1 cellular context compared by ENCODE assay signal in the genomic region with DNA sequence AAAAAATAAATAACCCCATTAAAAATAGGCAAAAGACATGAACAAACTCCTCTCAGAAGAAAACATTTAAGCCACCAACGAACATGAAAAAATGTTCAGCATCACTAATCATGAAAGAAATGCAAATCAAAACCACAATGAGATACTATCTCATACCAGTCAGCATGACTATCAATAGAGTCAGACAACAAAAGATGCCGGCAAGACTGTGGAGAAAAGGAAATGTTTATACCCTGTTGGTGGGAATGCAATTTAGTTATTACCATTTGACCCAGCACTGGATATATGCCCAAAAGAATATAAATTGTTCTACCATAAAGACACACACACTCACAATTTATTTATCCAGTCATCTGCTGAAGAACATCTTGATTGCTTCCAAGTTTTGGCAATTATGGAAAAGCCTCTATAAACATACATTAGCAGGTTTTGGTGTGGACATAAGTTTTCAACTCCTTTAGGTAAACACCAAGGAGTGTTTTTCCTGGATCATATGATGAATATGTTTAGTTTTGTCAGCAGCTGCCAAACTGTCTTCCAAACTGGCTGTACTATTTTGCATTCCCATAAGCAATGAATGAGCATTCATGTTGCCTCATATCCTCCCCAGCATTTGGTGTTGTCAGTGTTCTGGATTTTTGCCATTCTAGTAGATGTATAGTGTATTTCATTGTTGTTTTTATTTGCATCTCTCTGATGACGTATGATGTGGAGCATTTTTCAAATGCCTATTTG.
TF ChIP-seq lines count a peak whose summit lies in the region.

No MANE protein-coding gene starts in this region.

TF ChIP-seq in HepG2, 621 proteins besides CTCF, POLR2A, EP300 and RAD21:
- TF ChIP-seq CREB1 (IDR thresholded peaks at IDR 0.05) (peak; percentile 83), CREB1 (CRISPR knock-in tag; IDR thresholded peaks at IDR 0.05) (no peak)
- TF ChIP-seq, protein P1, sequence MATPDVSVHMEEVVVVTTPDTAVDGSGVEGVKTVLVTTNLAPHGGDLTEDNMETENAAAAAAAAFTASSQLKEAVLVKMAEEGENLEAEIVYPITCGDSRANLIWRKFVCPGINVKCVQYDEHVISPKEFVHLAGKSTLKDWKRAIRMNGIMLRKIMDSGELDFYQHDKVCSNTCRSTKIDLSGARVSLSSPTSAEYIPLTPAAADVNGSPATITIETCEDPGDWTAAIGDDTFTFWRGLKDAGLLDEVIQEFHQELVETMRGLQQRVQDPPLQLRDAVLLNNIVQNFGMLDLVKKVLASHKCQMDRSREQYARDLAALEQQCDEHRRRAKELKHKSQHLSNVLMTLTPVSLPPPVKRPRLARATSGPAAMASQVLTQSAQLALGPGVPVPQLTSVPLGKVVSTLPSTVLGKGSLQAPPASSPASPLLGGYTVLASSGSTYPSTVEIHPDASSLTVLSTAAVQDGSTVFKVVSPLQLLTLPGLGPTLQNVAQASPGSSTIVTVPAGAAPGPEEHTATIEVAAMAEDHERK (CRISPR knock-in tag; IDR thresholded peaks at IDR 0.05; ENCODE audit: low read depth): no peak
